Comparison of ENCODE assay signal across 2 cellular contexts in genomic region chr1:214549604-214550338, GRCh38.
TF ChIP-seq lines count a peak whose summit lies in the region.

No MANE protein-coding gene starts in this region.

TF ChIP-seq in endothelial cell of umbilical vein, 7 proteins besides CTCF, POLR2A, EP300 and RAD21 (continued from another document):
- no peak for TF ChIP-seq MAX (IDR thresholded peaks at IDR 0.05; ENCODE audit: insufficient read depth, insufficient read length)
- TF ChIP-seq GATA2 (IDR thresholded peaks at IDR 0.05; ENCODE audit: insufficient read depth, insufficient read length, low read depth, low read length) = no peak

TF ChIP-seq in HEK293T, 16 proteins besides CTCF, POLR2A, EP300 and RAD21 (continued from another document):
- TF ChIP-seq PKNOX1 (IDR thresholded peaks at IDR 0.05) (no peak), CTBP1 (IDR thresholded peaks at IDR 0.05; ENCODE audit: borderline replicate concordance) (no peak), NFRKB (IDR thresholded peaks at IDR 0.05) (no peak), LEF1 (IDR thresholded peaks at IDR 0.05; ENCODE audit: borderline replicate concordance) (no peak), ELF4 (IDR thresholded peaks at IDR 0.05) (no peak)
